9 cellular contexts compared by ENCODE assay signal in the genomic region with DNA sequence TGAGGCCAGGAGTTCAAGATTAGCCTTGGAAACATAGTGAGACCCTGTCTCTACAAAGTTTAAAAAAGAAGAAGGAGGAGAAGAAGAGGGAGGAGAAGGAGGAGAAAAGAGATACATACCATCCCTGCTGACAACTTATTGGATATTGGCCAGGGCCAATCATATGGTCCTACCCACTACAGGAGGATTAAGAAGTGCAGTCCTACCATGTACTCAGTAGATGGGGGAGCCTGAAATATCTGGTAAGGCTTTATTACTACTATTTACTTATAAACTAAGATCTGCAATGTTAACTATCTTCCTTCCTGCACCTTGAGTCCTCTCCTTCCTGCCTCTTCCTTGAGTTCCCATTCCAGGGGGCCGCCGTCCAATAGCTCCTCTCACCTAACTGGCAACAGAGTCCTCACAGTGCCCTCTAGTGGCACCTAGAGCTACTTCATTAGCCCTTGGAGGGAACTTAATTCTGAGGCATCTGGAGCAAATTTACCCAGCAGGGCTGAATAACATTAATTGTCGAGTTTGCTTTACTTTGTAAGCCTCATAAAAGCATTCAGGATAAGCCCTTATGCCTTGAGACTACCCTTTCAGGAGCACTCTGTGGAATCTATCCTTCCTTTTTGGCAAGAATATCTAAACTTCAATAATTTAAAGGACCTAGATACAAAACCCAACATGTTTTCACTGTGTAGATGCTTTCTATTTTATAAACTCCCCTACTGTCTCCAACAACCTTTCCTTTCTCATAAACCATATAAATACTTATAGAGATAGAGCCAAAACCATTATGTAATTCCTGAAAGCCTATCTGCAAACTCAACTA. TPM values are rescaled to one million over a fixed set of nuclear protein-coding genes. Genes with fewer than 3 reads are reported as not detected.
DNase-seq lines count a peak whose midpoint lies in the region; ATAC-seq, FAIRE-seq and TF ChIP-seq lines count a peak whose summit lies in the region.
"Had no signal": no experiment of that assay in that cellular context is flagged by ENCODE, and none has a peak within 500 bp of the region (broad histone marks: within the 10 kb centered on the region; RNA-seq: fewer than 3 reads in every experiment).

No MANE protein-coding gene starts in this region.

- no peak overlapping the region for H3K27ac Mint-ChIP-seq in activated CD8-positive, alpha-beta T cell treated with anti-CD3 and anti-CD28 coated beads, Interleukin-2, amount 10 ng/mL, durations not matched to agents 7 days and 5 days
- H3K27ac Mint-ChIP-seq: activated naive CD8-positive, alpha-beta T cell had no signal

- H3K4me3 Mint-ChIP-seq in activated CD8-positive, alpha-beta T cell treated with anti-CD3 and anti-CD28 coated beads, Interleukin-2, amount 10 ng/mL, durations not matched to agents 7 days and 5 days, result no peak overlapping the region
- H3K4me3 Mint-ChIP-seq: activated naive CD8-positive, alpha-beta T cell had no signal

- no peaks in the 10 kb centered on the region for H3K36me3 ChIP-seq in endothelial cell of umbilical vein (ENCODE audit: control insufficient read depth in 2 of 2, extremely low read depth in 1 of 2, insufficient read depth in 2 of 2, low read length in 2 of 2)

- DNase-seq in Daoy (ENCODE audit: low read depth) (peak; percentile 81), NCI-H774 (lab: John Stamatoyannopoulos, UW) (peak; percentile 88), endothelial cell of umbilical vein (ENCODE audit: low read depth, low spot score) (peak; percentile 77), myocyte (ENCODE audit: low read depth) (peak; percentile 75)
- DNase-seq in activated CD8-positive, alpha-beta T cell treated with anti-CD3 and anti-CD28 coated beads, Interleukin-2, amount 10 ng/mL, durations not matched to agents 7 days and 5 days, result peak; percentile 75
- peak; percentile 68 for DNase-seq in stimulated activated naive CD8-positive, alpha-beta T cell treated with anti-CD3 and anti-CD28 coated beads, Interleukin-15, Interleukin-2, amounts not matched to agents 100 U/mL and 50 U/mL, for 24 hours

- CTCF ChIA-PET in activated CD8-positive, alpha-beta T cell treated with anti-CD3 and anti-CD28 coated beads, Interleukin-2, amount 10 ng/mL, durations not matched to agents 7 days and 5 days (lab: Charles Lee), result interaction anchor here (0.6 to 7.7 kb wide), 52 partner anchors 9 to 534 kb away, joined by 3 to 99 read pairs (median 4); a partner anchor contains a TSS
- CTCF ChIA-PET in endothelial cell of umbilical vein (lab: Charles Lee), result interaction anchor here (0.6 to 6.5 kb wide), 110 partner anchors 9 to 1314 kb away, joined by 3 to 417 read pairs (median 4); a partner anchor contains a TSS

- ATAC-seq in HG03045 (IDR thresholded peaks at IDR 0.05; ENCODE audit: unreplicated experiment) (peak; percentile 51), GM18861 (IDR thresholded peaks at IDR 0.05; ENCODE audit: unreplicated experiment) (no peak)
- ATAC-seq in activated CD8-positive, alpha-beta T cell treated with anti-CD3 and anti-CD28 coated beads, Interleukin-2, amount 10 ng/mL, durations not matched to agents 7 days and 5 days, result peak; percentile 75
- peak; percentile 51 for ATAC-seq in stimulated activated naive CD8-positive, alpha-beta T cell treated with anti-CD3 and anti-CD28 coated beads, Interleukin-15, Interleukin-2, amounts not matched to agents 100 U/mL and 50 U/mL, for 24 hours

- no peaks in the 10 kb centered on the region for H4K20me1 ChIP-seq in endothelial cell of umbilical vein (replicated peaks; ENCODE audit: control insufficient read depth, extremely low read depth, insufficient read depth, low read length)

- no TSS peak for BruUV-seq in endothelial cell of umbilical vein (replicated peaks; lab: Mats Ljungman, UMichigan)

- H3K27ac ChIP-seq in endothelial cell of umbilical vein (ENCODE audit: insufficient read depth, low read depth, low read length), result no peak overlapping the region

- H3K79me2 ChIP-seq in endothelial cell of umbilical vein (ENCODE audit: control insufficient read depth, insufficient read depth, low read length), result no peaks in the 10 kb centered on the region

- no peak overlapping the region for H3K4me2 ChIP-seq in endothelial cell of umbilical vein (ENCODE audit: insufficient read depth, low read length)

- no peaks in the 10 kb centered on the region for H3K36me3 Mint-ChIP-seq in activated CD8-positive, alpha-beta T cell treated with anti-CD3 and anti-CD28 coated beads, Interleukin-2, amount 10 ng/mL, durations not matched to agents 7 days and 5 days (ENCODE audit: low read depth)
- H3K36me3 Mint-ChIP-seq: activated naive CD8-positive, alpha-beta T cell had no signal

- peaks cover 11% of the 10 kb centered on the region for H3K27me3 Mint-ChIP-seq in activated CD8-positive, alpha-beta T cell treated with anti-CD3 and anti-CD28 coated beads, Interleukin-2, amount 10 ng/mL, durations not matched to agents 7 days and 5 days (ENCODE audit: low read depth)

- H3K9me3 ChIP-seq in endothelial cell of umbilical vein (replicated peaks; ENCODE audit: control insufficient read depth, insufficient read depth, low read length), result no peaks in the 10 kb centered on the region

- no peak for TF ChIP-seq POLR2A in endothelial cell of umbilical vein (IDR thresholded peaks at IDR 0.05; ENCODE audit: low read depth, low read length)

- intact Hi-C loops in endothelial cell of umbilical vein (cut with micrococcal nuclease), result loop anchor here (1.0 to 10.0 kb wide), 6 partner anchors 143 to 513 kb away; no protein-coding TSS in a partner anchor

- peak overlapping the region; percentile 44 for H2AFZ ChIP-seq in endothelial cell of umbilical vein (ENCODE audit: low read depth, low read length)

- H3K27me3 ChIP-seq in endothelial cell of umbilical vein (ENCODE audit: control insufficient read depth in 2 of 2, insufficient read depth in 2 of 2, low read length in 2 of 2), result peaks cover 0 to 2% of the 10 kb centered on the region in 2 experiments

- H3K9me1 ChIP-seq in endothelial cell of umbilical vein (replicated peaks; ENCODE audit: control insufficient read depth, extremely low read depth, insufficient read depth, low read length), result no peaks in the 10 kb centered on the region

- peaks cover 3% of the 10 kb centered on the region for H3K9me3 Mint-ChIP-seq in activated CD8-positive, alpha-beta T cell treated with anti-CD3 and anti-CD28 coated beads, Interleukin-2, amount 10 ng/mL, durations not matched to agents 7 days and 5 days (ENCODE audit: insufficient read depth)

- H3K9ac ChIP-seq in endothelial cell of umbilical vein (replicated peaks; ENCODE audit: extremely low read depth, insufficient read depth, low read length), result no peak overlapping the region

- no peaks in the 10 kb centered on the region for H3K4me1 ChIP-seq in endothelial cell of umbilical vein (ENCODE audit: control insufficient read depth, extremely low read depth, insufficient read depth, low read length)

- peaks cover 9% of the 10 kb centered on the region for H3K4me1 Mint-ChIP-seq in activated CD8-positive, alpha-beta T cell treated with anti-CD3 and anti-CD28 coated beads, Interleukin-2, amount 10 ng/mL, durations not matched to agents 7 days and 5 days (ENCODE audit: low read depth)

- dilution Hi-C loops in endothelial cell of umbilical vein (cut with MboI; ENCODE audit: extremely low pct_ligation_motif_present, low sequenced_read_pairs), result no loop called here

- peak; percentile 87 for FAIRE-seq in endothelial cell of umbilical vein (lab: Jason Lieb, UNC)

- POLR2A ChIA-PET in activated CD8-positive, alpha-beta T cell treated with anti-CD3 and anti-CD28 coated beads, Interleukin-2, amount 10 ng/mL, durations not matched to agents 7 days and 5 days (lab: Charles Lee), result no interaction called here
- POLR2A ChIA-PET in endothelial cell of umbilical vein (lab: Charles Lee), result interaction anchor here (1.1 kb wide), 1 partner anchor 252 kb away, joined by 5 read pairs; no protein-coding TSS in a partner anchor

- TF ChIP-seq CTCF in endothelial cell of umbilical vein (IDR thresholded peaks at IDR 0.05; ENCODE audit: extremely low read depth in 1 of 2, insufficient read depth in 1 of 2, low read depth in 1 of 2, low read length in 2 of 2), result peak; percentile 71 to 78

- H3K4me3 ChIP-seq in endothelial cell of umbilical vein (replicated peaks in 1 of 3; ENCODE audit: insufficient read depth in 1 of 3, low read depth in 1 of 3, low read length in 3 of 3), result no peak overlapping the region

TF ChIP-seq in endothelial cell of umbilical vein, 7 proteins besides CTCF, POLR2A, EP300 and RAD21:
- TF ChIP-seq, protein P1, sequence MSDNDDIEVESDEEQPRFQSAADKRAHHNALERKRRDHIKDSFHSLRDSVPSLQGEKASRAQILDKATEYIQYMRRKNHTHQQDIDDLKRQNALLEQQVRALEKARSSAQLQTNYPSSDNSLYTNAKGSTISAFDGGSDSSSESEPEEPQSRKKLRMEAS (IDR thresholded peaks at IDR 0.05; ENCODE audit: insufficient read depth, insufficient read length), result no peak
- no peak for TF ChIP-seq FOS (IDR thresholded peaks at IDR 0.05; ENCODE audit: borderline replicate concordance, insufficient read depth, low read length)
- no peak for TF ChIP-seq JUN (IDR thresholded peaks at IDR 0.05; ENCODE audit: borderline replicate concordance, insufficient read depth, insufficient read length, low read depth)
- no peak for TF ChIP-seq EZH2 (IDR thresholded peaks at IDR 0.05; ENCODE audit: borderline replicate concordance, low read depth, low read length, severe bottlenecking)
- TF ChIP-seq MYC (IDR thresholded peaks at IDR 0.05; ENCODE audit: low read depth, low read length), result no peak
- no peak for TF ChIP-seq GATA2 (IDR thresholded peaks at IDR 0.05; ENCODE audit: insufficient read depth, insufficient read length, low read depth, low read length)
- no peak for TF ChIP-seq POLR2AphosphoS5 (IDR thresholded peaks at IDR 0.05; ENCODE audit: insufficient read depth, low read depth, low read length)

RNA-seq across cellular contexts. Expression of a gene that starts 39.1 kb away (rescaled TPM):
- 34.1 and 36.6 TPM in 2 replicates for total RNA-seq in Daoy (2014; rRNA removed; shearing (Covaris generic))
- total RNA-seq in activated CD8-positive, alpha-beta T cell treated with anti-CD3 and anti-CD28 coated beads, Interleukin-2, amount 10 ng/mL, durations not matched to agents 7 days and 5 days, result 10 to 100 TPM; 20.2 to 21.6 TPM
- total RNA-seq in endothelial cell of umbilical vein (20.9 and 21.9 TPM in 2 replicates), myocyte (38.3 and 42.0 TPM in 2 replicates)
- 3.8 and 5.3 TPM in 2 replicates for polyA plus RNA-seq in endothelial cell of umbilical vein
- 5.9 TPM in 2 replicates for polyA plus RNA-seq in endothelial cell of umbilical vein (2011; cell fraction: cytosol; rRNA removed)
- polyA plus RNA-seq in endothelial cell of umbilical vein (2011; cell fraction: nucleus; rRNA removed), result 7.0 and 8.5 TPM in 2 replicates
- 21.1 and 30.0 TPM in 2 replicates for polyA plus RNA-seq in endothelial cell of umbilical vein (2012)
- polyA minus RNA-seq in endothelial cell of umbilical vein, result 17.6 and 18.1 TPM in 2 replicates
- 10.4 TPM for polyA minus RNA-seq in endothelial cell of umbilical vein (2011; cell fraction: cytosol; rRNA and poly(A)+ RNA removed)
- polyA minus RNA-seq in endothelial cell of umbilical vein (2011; cell fraction: nucleus; rRNA and poly(A)+ RNA removed), result 14.3 and 18.8 TPM in 2 replicates
- polyA plus RNA-seq in myocyte (2012), result 7.4 TPM
